ENCODE assay signal across 25 cellular contexts in genomic region chr16:77214411-77215138, GRCh38. TPM values are rescaled to one million over a fixed set of nuclear protein-coding genes. Genes with fewer than 3 reads are reported as not detected.
DNase-seq lines count a peak whose midpoint lies in the region; ATAC-seq, FAIRE-seq and TF ChIP-seq lines count a peak whose summit lies in the region.
"Had no signal": no experiment of that assay in that cellular context is flagged by ENCODE, and none has a peak within 500 bp of the region (broad histone marks: within the 10 kb centered on the region; RNA-seq: fewer than 3 reads in every experiment).

No MANE protein-coding gene starts in this region.

- no peak for TF ChIP-seq EP300 in A549 (IDR thresholded peaks at IDR 0.05)

- H3K4me1 ChIP-seq in A549 = peaks cover 48% of the 10 kb centered on the region
- H3K4me1 ChIP-seq in CD8-positive, alpha-beta memory T cell (ENCODE audit: insufficient read depth, low read length) = peaks cover 11% of the 10 kb centered on the region

- H3K9me3 Mint-ChIP-seq in CD8-positive, alpha-beta memory T cell = no peaks in the 10 kb centered on the region
- H3K9me3 Mint-ChIP-seq: activated CD4-positive, alpha-beta T cell treated with anti-CD3 and anti-CD28 coated beads, Interleukin-2, amount 10 ng/mL, durations not matched to agents 24 days and 14 days; activated naive CD8-positive, alpha-beta T cell treated with anti-CD3 and anti-CD28 coated beads, Interleukin-2, amount 10 ng/mL, durations not matched to agents 7 days and 5 days; CD8-positive, alpha-beta T cell; HFFc6 had no signal

- in situ Hi-C loops in Caki2 (cut with HindIII; ENCODE audit: low pct_unique_long_range_greater_than_20kb, low sequenced_read_pairs) = no loop called here

- DNase-seq in A549 (ENCODE audit: low read depth in 1 of 2, low spot score in 1 of 2) = no peak
- DNase-seq in Caki2 (ENCODE audit: low read depth) = peak; percentile 7
- no peak for DNase-seq in RWPE1 (ENCODE audit: low spot score)
- DNase-seq in kidney tubule cell (ENCODE audit: low spot score) = peak; percentile 20
- DNase-seq in RKO (ENCODE audit: low spot score) = no peak
- no peak for DNase-seq in GF-D8 (lab: John Stamatoyannopoulos, UW)
- DNase-seq in CD8-positive, alpha-beta memory T cell = no peak
- DNase-seq in LoVo (ENCODE audit: low spot score) = no peak
- DNase-seq: activated CD4-positive, alpha-beta T cell treated with anti-CD3 and anti-CD28 coated beads, Interleukin-2, amount 10 ng/mL, durations not matched to agents 24 days and 14 days; activated naive CD8-positive, alpha-beta T cell treated with anti-CD3 and anti-CD28 coated beads, Interleukin-2, amount 10 ng/mL, durations not matched to agents 7 days and 5 days; CD8-positive, alpha-beta T cell; effector CD4-positive, alpha-beta T cell; erythroblast; left ventricle myocardium superior; NCI-H1417; NCI-H510A treated with DMSO at 0.1 percent for 48 hours; Right ventricle myocardium superior; small intestine; stimulated activated CD4-positive, alpha-beta T cell treated with anti-CD3 and anti-CD28 coated beads, Interleukin-2, amount 100 ng/mL, for 48 hours; stimulated activated naive CD4-positive, alpha-beta T cell treated with Interleukin-2 at 50 U/mL for 16 hours had no signal

- no peaks in the 10 kb centered on the region for H3K9me3 ChIP-seq in A549
- no peaks in the 10 kb centered on the region for H3K9me3 ChIP-seq in CD8-positive, alpha-beta memory T cell (ENCODE audit: low read length)
- H3K9me3 ChIP-seq: body of pancreas, thoracic aorta had no signal

- peaks cover 0 to 4% of the 10 kb centered on the region in 2 donors for H3K27me3 Mint-ChIP-seq in CD8-positive, alpha-beta memory T cell
- H3K27me3 Mint-ChIP-seq: activated CD4-positive, alpha-beta T cell treated with anti-CD3 and anti-CD28 coated beads, Interleukin-2, amount 10 ng/mL, durations not matched to agents 24 days and 14 days; activated naive CD8-positive, alpha-beta T cell treated with anti-CD3 and anti-CD28 coated beads, Interleukin-2, amount 10 ng/mL, durations not matched to agents 7 days and 5 days had no signal

- POLR2A ChIA-PET in A549 (lab: Yijun Ruan, JAX) = interaction anchor here (2.8 kb wide), 1 partner anchor 24 kb away, joined by 14 read pairs; the partner anchor contains the start of gene MON1B
- POLR2A ChIA-PET in RWPE1 (lab: Yijun Ruan, JAX; ENCODE audit: low non-redundant PET) = no interaction called here
- POLR2A ChIA-PET in CD8-positive, alpha-beta memory T cell (lab: Charles Lee) = no interaction called here

- H3K27ac ChIP-seq in A549 (peak overlapping the region; percentile 55 to 85), RWPE1 (peak overlapping the region; percentile 39; the same call in 1 of the 2 replicates)
- no peak overlapping the region for H3K27ac ChIP-seq in CD8-positive, alpha-beta memory T cell (ENCODE audit: low read depth, low read length)
- H3K27ac ChIP-seq: body of pancreas, thoracic aorta had no signal

- no peaks in the 10 kb centered on the region for H3K36me3 ChIP-seq in CD8-positive, alpha-beta memory T cell (ENCODE audit: insufficient read depth, low read length)
- H3K36me3 ChIP-seq: thoracic aorta had no signal

- 83% methylated on average over 7 of the region's 12 CpGs for WGBS in A549 (ENCODE audit: missing lambda C conversion rate)

- H3K4me3 Mint-ChIP-seq in CD8-positive, alpha-beta memory T cell = peak overlapping the region in 2 of 7 donors; percentile 84 to 91
- H3K4me3 Mint-ChIP-seq: HFFc6 had no signal

- H3K4me2 ChIP-seq in A549 = peak overlapping the region; percentile 98

- ATAC-seq in A549 = no peak
- ATAC-seq: body of pancreas; CD8-positive, alpha-beta T cell had no signal

- no peak for TF ChIP-seq POLR2A in A549 (IDR thresholded peaks at IDR 0.05; ENCODE audit: low read length)

- H3K27me3 ChIP-seq in CD8-positive, alpha-beta memory T cell (ENCODE audit: insufficient read depth, low read length, poor library complexity, severe bottlenecking) = no peaks in the 10 kb centered on the region
- H3K27me3 ChIP-seq: body of pancreas had no signal

- FAIRE-seq in A549 (lab: Jason Lieb, UNC) = no peak
- FAIRE-seq: small intestine, TTC549 had no signal

- H3K27ac Mint-ChIP-seq in CD8-positive, alpha-beta memory T cell = peak overlapping the region in 1 of 8 donors; percentile 39
- H3K27ac Mint-ChIP-seq: activated CD4-positive, alpha-beta T cell treated with anti-CD3 and anti-CD28 coated beads, Interleukin-2, amount 10 ng/mL, durations not matched to agents 24 days and 14 days; activated naive CD8-positive, alpha-beta T cell treated with anti-CD3 and anti-CD28 coated beads, Interleukin-2, amount 10 ng/mL, durations not matched to agents 7 days and 5 days; CD8-positive, alpha-beta T cell; HFFc6 had no signal

- TF ChIP-seq CTCF in A549 (IDR thresholded peaks at IDR 0.05) (no peak), RWPE1 (conservative IDR thresholded peaks at IDR 0.05; ENCODE audit: low read depth) (no peak)

- H3K4me3 ChIP-seq in A549 = no peak overlapping the region
- no peak overlapping the region for H3K4me3 ChIP-seq in CD8-positive, alpha-beta memory T cell (ENCODE audit: low read length)
- H3K4me3 ChIP-seq: body of pancreas, thoracic aorta had no signal

- TF ChIP-seq RAD21 in A549 (conservative IDR thresholded peaks at IDR 0.05 in 1 of 2, IDR thresholded peaks at IDR 0.05 in 1 of 2) = no peak

- H3K4me1 Mint-ChIP-seq in CD8-positive, alpha-beta memory T cell = peaks cover 13 to 17% (median 14%) of the 10 kb centered on the region in 3 donors

- H3K36me3 Mint-ChIP-seq in CD8-positive, alpha-beta memory T cell = peaks cover 0 to 3% (median 2%) of the 10 kb centered on the region in 3 donors
- H3K36me3 Mint-ChIP-seq: activated naive CD8-positive, alpha-beta T cell treated with anti-CD3 and anti-CD28 coated beads, Interleukin-2, amount 10 ng/mL, durations not matched to agents 7 days and 5 days had no signal

- CTCF ChIA-PET in A549 (lab: Yijun Ruan, JAX) (interaction anchor here (1.3 to 1.6 kb wide), 3 partner anchors 22 to 446 kb away, joined by 3 to 7 read pairs (median 5); no protein-coding TSS in a partner anchor), RWPE1 (lab: Yijun Ruan, JAX) (interaction anchor here (0.9 kb wide), 1 partner anchor 9 kb away, joined by 3 read pairs; no protein-coding TSS in a partner anchor)
- CTCF ChIA-PET in CD8-positive, alpha-beta memory T cell (lab: Charles Lee) = interaction anchor here (1.6 kb wide), 1 partner anchor 43 kb away, joined by 3 read pairs; no protein-coding TSS in a partner anchor

TF ChIP-seq in A549, 52 proteins besides CTCF, POLR2A, EP300 and RAD21:
- 0 out of 4 replicates have a peak, but pooled peaks of 1 of the 2 experiments have one; percentile 5 for TF ChIP-seq CEBPB (IDR thresholded peaks at IDR 0.05)
- TF ChIP-seq FOSB (CRISPR knock-in tag; IDR thresholded peaks at IDR 0.05) = no peak
- TF ChIP-seq EHF (CRISPR knock-in tag; IDR thresholded peaks at IDR 0.05) = no peak

RNA-seq across cellular contexts. Expression of gene SYCE1L, which starts 15.4 kb away (rescaled TPM):
- polyA plus RNA-seq in A549 (2011; rRNA removed) (0.45 and 1.4 TPM in 2 replicates), A549 (2017; fragmentation: RNase III; extraction: RNeasy Plus Mini Kit Qiagen cat#74134 plus additional on column Dnase treatment) (5.2 to 8.0 TPM (median 6.6 TPM) in 3 replicates)
- 1.4 and 1.6 TPM in 2 replicates for polyA plus RNA-seq in A549 (2012; cell fraction: cytosol; rRNA removed)
- polyA plus RNA-seq in A549 (2012; cell fraction: nucleus; rRNA removed) = 2.2 and 2.4 TPM in 2 replicates
- 0.68 TPM in 1 of 2 replicates, not detected in the other for polyA minus RNA-seq in A549 (2011; rRNA and poly(A)+ RNA removed)
- 2.0 and 18.5 TPM in 2 replicates for total RNA-seq in Caki2 (2014; rRNA removed; shearing (Covaris generic); ENCODE audit: low replicate concordance)
- total RNA-seq in CD8-positive, alpha-beta memory T cell = 1 to 10 TPM; 3.9 to 4.6 TPM
- 3.9 TPM for polyA plus RNA-seq in CD8-positive, alpha-beta memory T cell
- total RNA-seq: HFFc6, HT1080 had no signal

RNA-seq across cellular contexts. Expression of gene MON1B, which starts 23.6 kb away (rescaled TPM):
- polyA plus RNA-seq in A549 (2011; rRNA removed) (18.0 and 27.2 TPM in 2 replicates), A549 (2017; fragmentation: RNase III; extraction: RNeasy Plus Mini Kit Qiagen cat#74134 plus additional on column Dnase treatment) (28.0 to 33.3 TPM (median 32.5 TPM) in 3 replicates)
- 22.2 and 32.7 TPM in 2 replicates for polyA plus RNA-seq in A549 (2012; cell fraction: cytosol; rRNA removed)
- 66.3 and 78.8 TPM in 2 replicates for polyA plus RNA-seq in A549 (2012; cell fraction: nucleus; rRNA removed)
- 20.2 and 26.9 TPM in 2 replicates for polyA minus RNA-seq in A549 (2011; rRNA and poly(A)+ RNA removed)
- 2.5 and 4.3 TPM in 2 replicates for total RNA-seq in Caki2 (2014; rRNA removed; shearing (Covaris generic); ENCODE audit: low replicate concordance)
- total RNA-seq in CD8-positive, alpha-beta memory T cell = 10 to 100 TPM; 55.0 to 60.2 TPM
- 59.5 TPM for polyA plus RNA-seq in CD8-positive, alpha-beta memory T cell

Comparison
In these comparisons a context has a peak if more than half of its experiments do, and no peak if none do; other contexts are left out.
1. DNase-seq: peak in Caki2 (single experiment) and kidney tubule cell (single experiment); none in A549 (0 of 2), RWPE1 (single experiment), RKO (single experiment), GF-D8 (single experiment), CD8-positive, alpha-beta memory T cell (0 of 5) and LoVo (single experiment).
2. RNA of gene MON1B, which starts 23.6 kb away (total RNA-seq): 55.0 to 60.2 TPM in CD8-positive, alpha-beta memory T cell; 2.5 to 4.3 TPM in Caki2; every median in the first group is over 10 times any median in the second.